ENCODE assay signal across 19 cellular contexts in the genomic region with DNA sequence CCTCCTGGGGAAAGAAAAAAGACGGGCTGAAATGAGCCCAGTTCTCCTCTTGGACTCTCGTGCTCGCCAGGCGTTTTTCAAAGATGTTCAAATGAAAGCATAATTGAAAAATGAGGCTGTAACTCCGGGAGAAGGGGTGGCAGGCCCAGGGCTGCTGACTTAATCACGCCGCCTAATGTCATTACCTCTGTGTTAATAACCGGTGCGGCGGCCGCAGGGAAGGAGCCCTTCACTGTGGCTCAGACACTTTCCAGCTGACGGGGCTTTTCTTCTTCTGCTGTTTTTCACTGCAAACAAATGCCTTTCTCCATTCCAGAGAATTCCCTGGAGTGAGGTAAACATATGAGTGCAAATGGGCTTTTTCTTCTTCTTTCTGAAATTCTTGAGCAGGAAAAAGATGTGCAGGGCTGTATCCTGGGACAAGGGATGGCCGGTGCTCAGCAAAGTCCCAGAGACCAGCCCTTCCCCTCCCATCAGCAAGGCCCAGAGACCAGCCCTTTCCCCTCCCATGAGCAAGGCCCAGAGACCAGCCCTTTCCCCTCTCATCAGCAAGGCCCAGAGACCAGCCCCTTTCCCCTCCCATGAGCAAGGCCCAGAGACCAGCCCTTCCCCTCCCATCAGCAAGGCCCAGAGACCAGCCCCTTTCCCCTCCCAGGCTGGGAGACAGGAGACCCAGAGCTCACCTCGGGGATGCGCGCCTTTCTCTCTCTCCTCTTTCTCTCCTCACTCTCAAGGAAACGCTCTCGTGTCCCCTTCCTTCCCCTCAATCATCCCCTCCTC. TPM values are rescaled to one million over a fixed set of nuclear protein-coding genes. Genes with fewer than 3 reads are reported as not detected.
DNase-seq lines count a peak whose midpoint lies in the region; ATAC-seq and TF ChIP-seq lines count a peak whose summit lies in the region.
"Had no signal": no experiment of that assay in that cellular context is flagged by ENCODE, and none has a peak within 500 bp of the region (broad histone marks: within the 10 kb centered on the region; RNA-seq: fewer than 3 reads in every experiment).

No MANE protein-coding gene starts in this region.

- intact Hi-C loops in sciatic nerve (cut with DNase I), result loop anchor here (10.0 kb wide), 1 partner anchor 239 kb away; no protein-coding TSS in a partner anchor

- H3K9me3 Mint-ChIP-seq in H9 (no peaks in the 10 kb centered on the region), WTC11 (no peaks in the 10 kb centered on the region)
- H3K9me3 Mint-ChIP-seq: activated naive CD8-positive, alpha-beta T cell treated with anti-CD3 and anti-CD28 coated beads, Interleukin-2, amount 10 ng/mL, durations not matched to agents 7 days and 5 days had no signal

- POLR2A ChIA-PET in WTC11 (lab: Charles Lee), result interaction anchor here (0.6 kb wide), 1 partner anchor 738 kb away, joined by 5 read pairs; no protein-coding TSS in a partner anchor

- no peak overlapping the region for H3K23ac ChIP-seq in H9 (ENCODE audit: insufficient read length, low read depth, low read length)

- no peak overlapping the region for H2BK5ac ChIP-seq in H9 (ENCODE audit: insufficient read length, low read length)

- H3K27me3 Mint-ChIP-seq in H9 (ENCODE audit: low read depth) (peaks cover 6% of the 10 kb centered on the region), WTC11 (ENCODE audit: low read depth) (peaks cover 3% of the 10 kb centered on the region)

- no peak overlapping the region for H4K91ac ChIP-seq in H9 (ENCODE audit: insufficient read length, low read depth, low read length)

- no peak overlapping the region for H3K18ac ChIP-seq in H9 (ENCODE audit: insufficient read length, low read depth, low read length)

- DNase-seq in H9 (peak; percentile 93), WTC11 (ENCODE audit: low spot score) (peak; percentile 54), iPS DF 19.7 (ENCODE audit: low read depth, low spot score) (peak; percentile 47), sciatic nerve (ENCODE audit: low spot score) (no peak), NCI-H1105 treated with DMSO at 0.1 percent for 48 hours (lab: John Stamatoyannopoulos, UW) (no peak)
- DNase-seq: NCI-H1436 treated with DMSO at 0.1 percent for 48 hours had no signal

- no peaks in the 10 kb centered on the region; the same call in 1 of the 2 replicates for H3K4me1 ChIP-seq in H9 (ENCODE audit: insufficient read depth, low read length)
- H3K4me1 ChIP-seq: prostate gland had no signal

- ATAC-seq in WTC11, result peak; percentile 61
- ATAC-seq in sciatic nerve, result peak; percentile 44
- ATAC-seq in HG02840 (IDR thresholded peaks at IDR 0.05; ENCODE audit: low FRiP score, unreplicated experiment), result no peak
- ATAC-seq in HG03097 (IDR thresholded peaks at IDR 0.05; ENCODE audit: low FRiP score, unreplicated experiment), result no peak

- no peak overlapping the region for H2BK120ac ChIP-seq in H9 (ENCODE audit: low read depth, low read length, poor library complexity, severe bottlenecking)

- H2BK15ac ChIP-seq in H9 (ENCODE audit: low read depth, low read length), result no peak overlapping the region

- no peaks in the 10 kb centered on the region for H3K23me2 ChIP-seq in H9 (ENCODE audit: insufficient read length, low read depth, low read length, poor library complexity, severe bottlenecking)

- no peak overlapping the region for H2BK12ac ChIP-seq in H9 (ENCODE audit: insufficient read length, low read depth, low read length)

- no peak overlapping the region for H3K4ac ChIP-seq in H9 (ENCODE audit: low read depth, low read length)

- no peak for TF ChIP-seq CTCF in H9 (conservative IDR thresholded peaks at IDR 0.05)
- TF ChIP-seq CTCF in WTC11 (IDR thresholded peaks at IDR 0.05), result no peak

- H4K20me1 ChIP-seq in H9 (ENCODE audit: control insufficient read depth, insufficient read depth, insufficient read length), result no peaks in the 10 kb centered on the region

- H3K4me2 ChIP-seq in H9 (ENCODE audit: insufficient read depth, insufficient read length, low read length), result no peak overlapping the region
- H3K4me2 ChIP-seq: smooth muscle cell had no signal

- H3T11ph ChIP-seq in H9 (ENCODE audit: low read length), result no peak overlapping the region

- no peaks in the 10 kb centered on the region for H3K9me3 ChIP-seq in H9 (ENCODE audit: control insufficient read depth, low read depth, low read length)
- H3K9me3 ChIP-seq: prostate gland, transverse colon had no signal

- CTCF ChIA-PET in WTC11 (lab: Charles Lee), result interaction anchor here (0.6 to 3.4 kb wide), 15 partner anchors 10 to 239 kb away, joined by 3 to 63 read pairs (median 4); no protein-coding TSS in a partner anchor

- no peak overlapping the region for H4K5ac ChIP-seq in H9 (ENCODE audit: insufficient read length, low read depth, low read length)

- H3K27ac ChIP-seq in H9 (ENCODE audit: insufficient read length, low read depth, low read length), result no peak overlapping the region
- H3K27ac ChIP-seq: brain microvascular endothelial cell, prostate gland had no signal

- H3K36me3 Mint-ChIP-seq in H9 (ENCODE audit: insufficient read depth in 1 of 3, low read depth in 3 of 3) (no peaks in the 10 kb centered on the region), WTC11 (no peaks in the 10 kb centered on the region)
- H3K36me3 Mint-ChIP-seq: activated CD8-positive, alpha-beta memory T cell treated with anti-CD3 and anti-CD28 coated beads, Interleukin-2, amount 10 ng/mL, durations not matched to agents 7 days and 5 days; activated naive CD8-positive, alpha-beta T cell treated with anti-CD3 and anti-CD28 coated beads, Interleukin-2, amount 10 ng/mL, durations not matched to agents 7 days and 5 days had no signal

- no peaks in the 10 kb centered on the region for H3K27me3 ChIP-seq in H9 (ENCODE audit: insufficient read depth, low read length)
- H3K27me3 ChIP-seq: brain microvascular endothelial cell, transverse colon had no signal

- H3K9ac ChIP-seq in H9 (ENCODE audit: extremely low read depth, insufficient read length, low read length), result no peak overlapping the region

- no peak overlapping the region for H2AK5ac ChIP-seq in H9 (ENCODE audit: insufficient read length, low read length)

- peak overlapping the region in 1 of 2 experiments; percentile 64; a peak in 3 of 5 replicates for H3K4me3 Mint-ChIP-seq in H9
- H3K4me3 Mint-ChIP-seq in WTC11, result peak overlapping the region; percentile 35
- H3K4me3 Mint-ChIP-seq: activated CD8-positive, alpha-beta memory T cell treated with anti-CD3 and anti-CD28 coated beads, Interleukin-2, amount 10 ng/mL, durations not matched to agents 7 days and 5 days; activated naive CD8-positive, alpha-beta T cell treated with anti-CD3 and anti-CD28 coated beads, Interleukin-2, amount 10 ng/mL, durations not matched to agents 7 days and 5 days had no signal

- no CpG with 5 or more reads among the region's 18 CpGs for WGBS in H9 (ENCODE audit: extremely low coverage, insufficient read length, low lambda C conversion rate)

- H3K56ac ChIP-seq in H9 (ENCODE audit: insufficient read length, low read depth, low read length), result no peak overlapping the region

- no peak overlapping the region for H4K8ac ChIP-seq in H9 (replicated peaks; ENCODE audit: insufficient read length, low read depth, low read length)

- peak overlapping the region in 1 of 3 experiments; percentile 70; a peak in 3 of 7 replicates for H3K27ac Mint-ChIP-seq in H9
- no peak overlapping the region for H3K27ac Mint-ChIP-seq in WTC11
- H3K27ac Mint-ChIP-seq: activated CD8-positive, alpha-beta memory T cell treated with anti-CD3 and anti-CD28 coated beads, Interleukin-2, amount 10 ng/mL, durations not matched to agents 7 days and 5 days; activated naive CD8-positive, alpha-beta T cell treated with anti-CD3 and anti-CD28 coated beads, Interleukin-2, amount 10 ng/mL, durations not matched to agents 7 days and 5 days had no signal

- no peak overlapping the region for H2BK20ac ChIP-seq in H9 (ENCODE audit: low read depth, low read length, poor library complexity, severe bottlenecking)

- no peaks in the 10 kb centered on the region for H3K79me1 ChIP-seq in H9 (ENCODE audit: insufficient read depth, low read depth, low read length, poor library complexity, severe bottlenecking)

- H3K14ac ChIP-seq in H9 (ENCODE audit: insufficient read depth, low read length), result no peak overlapping the region

- H3K4me1 Mint-ChIP-seq in H9 (peaks cover 42 to 47% of the 10 kb centered on the region in 2 experiments), WTC11 (peaks cover 43% of the 10 kb centered on the region)
- H3K4me1 Mint-ChIP-seq: activated CD8-positive, alpha-beta memory T cell treated with anti-CD3 and anti-CD28 coated beads, Interleukin-2, amount 10 ng/mL, durations not matched to agents 7 days and 5 days; activated naive CD8-positive, alpha-beta T cell treated with anti-CD3 and anti-CD28 coated beads, Interleukin-2, amount 10 ng/mL, durations not matched to agents 7 days and 5 days had no signal

- no peaks in the 10 kb centered on the region for H3K79me2 ChIP-seq in H9 (ENCODE audit: insufficient read depth, low read length)

- H2AFZ ChIP-seq in H9 (ENCODE audit: low read length), result peak overlapping the region; percentile 33

TF ChIP-seq in WTC11, 78 proteins besides CTCF, POLR2A, EP300 and RAD21:
- TF ChIP-seq, protein P1, sequence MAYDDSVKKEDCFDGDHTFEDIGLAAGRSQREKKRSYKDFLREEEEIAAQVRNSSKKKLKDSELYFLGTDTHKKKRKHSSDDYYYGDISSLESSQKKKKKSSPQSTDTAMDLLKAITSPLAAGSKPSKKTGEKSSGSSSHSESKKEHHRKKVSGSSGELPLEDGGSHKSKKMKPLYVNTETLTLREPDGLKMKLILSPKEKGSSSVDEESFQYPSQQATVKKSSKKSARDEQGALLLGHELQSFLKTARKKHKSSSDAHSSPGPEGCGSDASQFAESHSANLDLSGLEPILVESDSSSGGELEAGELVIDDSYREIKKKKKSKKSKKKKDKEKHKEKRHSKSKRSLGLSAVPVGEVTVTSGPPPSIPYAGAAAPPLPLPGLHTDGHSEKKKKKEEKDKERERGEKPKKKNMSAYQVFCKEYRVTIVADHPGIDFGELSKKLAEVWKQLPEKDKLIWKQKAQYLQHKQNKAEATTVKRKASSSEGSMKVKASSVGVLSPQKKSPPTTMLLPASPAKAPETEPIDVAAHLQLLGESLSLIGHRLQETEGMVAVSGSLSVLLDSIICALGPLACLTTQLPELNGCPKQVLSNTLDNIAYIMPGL (CRISPR knock-in tag; IDR thresholded peaks at IDR 0.05), result 0 out of 2 replicates have a peak, but pooled peaks have one; percentile 6
- TF ChIP-seq CREB1 (CRISPR knock-in tag; IDR thresholded peaks at IDR 0.05), result no peak

RNA-seq across cellular contexts. Expression of gene FAM181A, which starts 33.4 kb away (rescaled TPM):
- total RNA-seq in H9 (2021) (not detected in 2 replicates), WTC11 (2021) (not detected in 3 replicates), sciatic nerve (not detected)
- total RNA-seq: activated CD8-positive, alpha-beta memory T cell treated with anti-CD3 and anti-CD28 coated beads, Interleukin-2, amount 10 ng/mL, durations not matched to agents 7 days and 5 days; activated naive CD8-positive, alpha-beta T cell treated with anti-CD3 and anti-CD28 coated beads, Interleukin-2, amount 10 ng/mL, durations not matched to agents 7 days and 5 days; IMR-90; left colon; M059J; OCI-LY7; Right ventricle myocardium inferior; smooth muscle cell; transverse colon had no signal

Comparison
In these comparisons a context has a peak if more than half of its experiments do, and no peak if none do; other contexts are left out.
1. DNase-seq: peak in H9 (single experiment), WTC11 (single experiment) and iPS DF 19.7 (single experiment); none in sciatic nerve (single experiment) and NCI-H1105 treated with DMSO at 0.1 percent for 48 hours (single experiment).
2. ATAC-seq: peak in WTC11 (single experiment) and sciatic nerve (single experiment); none in HG02840 (single experiment) and HG03097 (single experiment).